Comparison of ENCODE assay signal across 15 cellular contexts in genomic region chr3:139119331-139120025, GRCh38.
DNase-seq lines count a peak whose midpoint lies in the region; ATAC-seq, FAIRE-seq and TF ChIP-seq lines count a peak whose summit lies in the region.
"Had no signal": no experiment of that assay in that cellular context is flagged by ENCODE, and none has a peak within 500 bp of the region (broad histone marks: within the 10 kb centered on the region; RNA-seq: fewer than 3 reads in every experiment).

No MANE protein-coding gene starts in this region.

- H3K4me3 Mint-ChIP-seq in activated CD8-positive, alpha-beta T cell treated with anti-CD3 and anti-CD28 coated beads, Interleukin-2, amount 10 ng/mL, durations not matched to agents 7 days and 5 days, result no peak overlapping the region
- no peak overlapping the region for H3K4me3 Mint-ChIP-seq in activated CD8-positive, alpha-beta T cell treated with anti-CD3 and anti-CD28 coated beads for 36 hours
- no peak overlapping the region for H3K4me3 Mint-ChIP-seq in neural progenitor cell
- H3K4me3 Mint-ChIP-seq in endodermal cell, result no peak overlapping the region

- H3K27ac Mint-ChIP-seq in activated CD8-positive, alpha-beta T cell treated with anti-CD3 and anti-CD28 coated beads, Interleukin-2, amount 10 ng/mL, durations not matched to agents 7 days and 5 days, result no peak overlapping the region
- no peak overlapping the region for H3K27ac Mint-ChIP-seq in activated CD8-positive, alpha-beta T cell treated with anti-CD3 and anti-CD28 coated beads for 36 hours
- H3K27ac Mint-ChIP-seq in neural progenitor cell, result peak overlapping the region; percentile 99
- H3K27ac Mint-ChIP-seq in endodermal cell, result no peak overlapping the region

- no peak for ATAC-seq in activated CD8-positive, alpha-beta T cell treated with anti-CD3 and anti-CD28 coated beads, Interleukin-2, amount 10 ng/mL, durations not matched to agents 7 days and 5 days
- ATAC-seq in activated CD8-positive, alpha-beta T cell treated with anti-CD3 and anti-CD28 coated beads for 36 hours, result no peak

- peaks cover 5% of the 10 kb centered on the region for H3K4me1 Mint-ChIP-seq in activated CD8-positive, alpha-beta T cell treated with anti-CD3 and anti-CD28 coated beads, Interleukin-2, amount 10 ng/mL, durations not matched to agents 7 days and 5 days (ENCODE audit: low read depth)
- no peaks in the 10 kb centered on the region for H3K4me1 Mint-ChIP-seq in activated CD8-positive, alpha-beta T cell treated with anti-CD3 and anti-CD28 coated beads for 36 hours (ENCODE audit: low read depth)
- peaks cover 37% of the 10 kb centered on the region for H3K4me1 Mint-ChIP-seq in neural progenitor cell
- H3K4me1 Mint-ChIP-seq in endodermal cell, result peaks cover 13% of the 10 kb centered on the region

- no peak for TF ChIP-seq POLR2A in vagina (IDR thresholded peaks at IDR 0.05)

- no peaks in the 10 kb centered on the region for H3K9me3 Mint-ChIP-seq in activated CD8-positive, alpha-beta T cell treated with anti-CD3 and anti-CD28 coated beads, Interleukin-2, amount 10 ng/mL, durations not matched to agents 7 days and 5 days (ENCODE audit: insufficient read depth)
- H3K9me3 Mint-ChIP-seq in activated CD8-positive, alpha-beta T cell treated with anti-CD3 and anti-CD28 coated beads for 36 hours, result no peaks in the 10 kb centered on the region
- no peaks in the 10 kb centered on the region for H3K9me3 Mint-ChIP-seq in neural progenitor cell
- H3K9me3 Mint-ChIP-seq in endodermal cell, result no peaks in the 10 kb centered on the region
- H3K9me3 Mint-ChIP-seq: CD14-positive monocyte had no signal

- intact Hi-C loops in activated CD8-positive, alpha-beta T cell treated with anti-CD3 and anti-CD28 coated beads for 36 hours (cut with micrococcal nuclease), result no loop called here
- intact Hi-C loops in vagina (cut with DNase I), result no loop called here

- peak; percentile 17 for DNase-seq in activated CD8-positive, alpha-beta T cell treated with anti-CD3 and anti-CD28 coated beads, Interleukin-2, amount 10 ng/mL, durations not matched to agents 7 days and 5 days
- DNase-seq in activated CD8-positive, alpha-beta T cell treated with anti-CD3 and anti-CD28 coated beads for 36 hours, result no peak
- peak; percentile 32 for DNase-seq in ecto neural progenitor cell (ENCODE audit: low spot score)
- DNase-seq in neural progenitor cell (ENCODE audit: low spot score), result no peak
- DNase-seq in vagina (ENCODE audit: extremely low spot score in 2 of 2), result peak; percentile 70 to 78
- DNase-seq in endodermal cell, result no peak
- DNase-seq in hippocampal formation (lab: John Stamatoyannopoulos, UW), result no peak
- no peak for DNase-seq in D721Med (ENCODE audit: insufficient read length, low spot score)
- DNase-seq: 8988T, KBM-7, NCI-H1092, NCI-H187, NCI-H446, NCI-H748 treated with DMSO at 0.1 percent for 48 hours had no signal

- H3K27me3 Mint-ChIP-seq in activated CD8-positive, alpha-beta T cell treated with anti-CD3 and anti-CD28 coated beads, Interleukin-2, amount 10 ng/mL, durations not matched to agents 7 days and 5 days (ENCODE audit: low read depth), result no peaks in the 10 kb centered on the region
- no peaks in the 10 kb centered on the region for H3K27me3 Mint-ChIP-seq in activated CD8-positive, alpha-beta T cell treated with anti-CD3 and anti-CD28 coated beads for 36 hours
- H3K27me3 Mint-ChIP-seq in neural progenitor cell (ENCODE audit: insufficient read depth, low read depth) (peaks cover 5% of the 10 kb centered on the region), endodermal cell (ENCODE audit: insufficient read depth) (peaks cover 3% of the 10 kb centered on the region)

- H3K4me3 ChIP-seq in neural progenitor cell (no peak overlapping the region), vagina (no peak overlapping the region), endodermal cell (ENCODE audit: low read length) (no peak overlapping the region)

- H3F3A ChIP-seq in neural progenitor cell (ENCODE audit: low read depth), result no peaks in the 10 kb centered on the region

- H3K36me3 ChIP-seq in neural progenitor cell (no peaks in the 10 kb centered on the region), vagina (no peaks in the 10 kb centered on the region), endodermal cell (ENCODE audit: control insufficient read depth, insufficient read depth, low read length) (no peaks in the 10 kb centered on the region)

- no peak for FAIRE-seq in D721Med (lab: Jason Lieb, UNC)

- no peaks in the 10 kb centered on the region for H3K9me3 ChIP-seq in neural progenitor cell (ENCODE audit: low read depth)
- H3K9me3 ChIP-seq in vagina, result no peaks in the 10 kb centered on the region
- no peaks in the 10 kb centered on the region for H3K9me3 ChIP-seq in endodermal cell (ENCODE audit: control insufficient read depth, low read length)

- TF ChIP-seq CTCF in activated CD8-positive, alpha-beta T cell treated with anti-CD3 and anti-CD28 coated beads for 36 hours (IDR thresholded peaks at IDR 0.05), result no peak
- no peak for TF ChIP-seq CTCF in neural progenitor cell (IDR thresholded peaks at IDR 0.05)
- no peak for TF ChIP-seq CTCF in vagina (IDR thresholded peaks at IDR 0.05)
- no peak for TF ChIP-seq CTCF in endodermal cell (conservative IDR thresholded peaks at IDR 0.05)
- no peak for TF ChIP-seq CTCF in D721Med (IDR thresholded peaks at IDR 0.05; ENCODE audit: insufficient read depth, missing control alignments)

- POLR2A ChIA-PET in activated CD8-positive, alpha-beta T cell treated with anti-CD3 and anti-CD28 coated beads, Interleukin-2, amount 10 ng/mL, durations not matched to agents 7 days and 5 days (lab: Charles Lee), result no interaction called here
- POLR2A ChIA-PET in activated CD8-positive, alpha-beta T cell treated with anti-CD3 and anti-CD28 coated beads for 36 hours (lab: Charles Lee), result no interaction called here

- H4K20me1 ChIP-seq in neural progenitor cell (ENCODE audit: low read depth), result no peaks in the 10 kb centered on the region

- H2AFZ ChIP-seq in neural progenitor cell (replicated peaks), result no peak overlapping the region

- CTCF ChIA-PET in activated CD8-positive, alpha-beta T cell treated with anti-CD3 and anti-CD28 coated beads, Interleukin-2, amount 10 ng/mL, durations not matched to agents 7 days and 5 days (lab: Charles Lee), result interaction anchor here (1.1 kb wide), 1 partner anchor 8 kb away, joined by 6 read pairs; no protein-coding TSS in a partner anchor
- CTCF ChIA-PET in activated CD8-positive, alpha-beta T cell treated with anti-CD3 and anti-CD28 coated beads for 36 hours (lab: Charles Lee), result interaction anchor here (0.9 kb wide), 1 partner anchor 8 kb away, joined by 6 read pairs; no protein-coding TSS in a partner anchor

- H3K79me2 ChIP-seq in neural progenitor cell (ENCODE audit: low read depth), result no peaks in the 10 kb centered on the region

- H3K4me2 ChIP-seq in neural progenitor cell, result no peak overlapping the region

- H3K27me3 ChIP-seq in neural progenitor cell (no peaks in the 10 kb centered on the region), vagina (no peaks in the 10 kb centered on the region), endodermal cell (ENCODE audit: control insufficient read depth, insufficient read depth, low read length, poor library complexity, severe bottlenecking) (no peaks in the 10 kb centered on the region)

- H3K9ac ChIP-seq in neural progenitor cell (no peak overlapping the region), endodermal cell (ENCODE audit: extremely low read depth, low read length, poor library complexity, severe bottlenecking) (no peak overlapping the region)

- H3K27ac ChIP-seq in neural progenitor cell (no peak overlapping the region), vagina (peak overlapping the region; percentile 17), endodermal cell (ENCODE audit: low read depth, low read length) (no peak overlapping the region)

- H3K4me1 ChIP-seq in neural progenitor cell (no peaks in the 10 kb centered on the region), vagina (peaks cover 4% of the 10 kb centered on the region), endodermal cell (ENCODE audit: control insufficient read depth, insufficient read depth, low read length) (peaks cover 15% of the 10 kb centered on the region)

- WGBS in endodermal cell (ENCODE audit: insufficient coverage in 1 of 2, insufficient read length in 1 of 2), 2 experiments, result 85 to 89% methylated on average over 1 of the region's 1 CpG

- H3K36me3 Mint-ChIP-seq in activated CD8-positive, alpha-beta T cell treated with anti-CD3 and anti-CD28 coated beads, Interleukin-2, amount 10 ng/mL, durations not matched to agents 7 days and 5 days (ENCODE audit: low read depth), result no peaks in the 10 kb centered on the region
- H3K36me3 Mint-ChIP-seq in activated CD8-positive, alpha-beta T cell treated with anti-CD3 and anti-CD28 coated beads for 36 hours (ENCODE audit: low read depth), result no peaks in the 10 kb centered on the region
- H3K36me3 Mint-ChIP-seq in neural progenitor cell (no peaks in the 10 kb centered on the region), endodermal cell (ENCODE audit: low read depth) (no peaks in the 10 kb centered on the region)
- H3K36me3 Mint-ChIP-seq: CD14-positive monocyte had no signal

Comparison
In these comparisons a context has a peak if more than half of its experiments do, and no peak if none do; other contexts are left out.
1. DNase-seq: peak in activated CD8-positive, alpha-beta T cell treated with anti-CD3 and anti-CD28 coated beads, Interleukin-2, amount 10 ng/mL, durations not matched to agents 7 days and 5 days (single experiment), ecto neural progenitor cell (single experiment) and vagina (2 of 2); none in activated CD8-positive, alpha-beta T cell treated with anti-CD3 and anti-CD28 coated beads for 36 hours (single experiment), neural progenitor cell (single experiment), endodermal cell (single experiment), hippocampal formation (0 of 2) and D721Med (single experiment).